Comparison of ENCODE assay signal across 1 cellular context in genomic region chr13:44364019-44364418, GRCh38.
TF ChIP-seq lines count a peak whose summit lies in the region.

No MANE protein-coding gene starts in this region.

TF ChIP-seq in liver, 16 proteins besides CTCF, POLR2A, EP300 and RAD21 (continued from another document):
- TF ChIP-seq ATF3 (IDR thresholded peaks at IDR 0.05) (no peak), REST (IDR thresholded peaks at IDR 0.05) (no peak), JUND (IDR thresholded peaks at IDR 0.05) (no peak), RXRA (IDR thresholded peaks at IDR 0.05) (no peak), NR2F2 (IDR thresholded peaks at IDR 0.05) (no peak), TAF1 (conservative IDR thresholded peaks at IDR 0.05) (no peak), FOXA1 (IDR thresholded peaks at IDR 0.05) (no peak), MAX (IDR thresholded peaks at IDR 0.05) (no peak), EGR1 (IDR thresholded peaks at IDR 0.05; ENCODE audit: low read depth in 2 of 2) (no peak), HNF4A (conservative IDR thresholded peaks at IDR 0.05) (no peak), SP1 (IDR thresholded peaks at IDR 0.05) (no peak)
TF ChIP-seq in liver: peak in this region for 0.
